Comparison of ENCODE assay signal across 13 cellular contexts in genomic region chr2:893311-893710, GRCh38. TPM values are rescaled to one million over a fixed set of nuclear protein-coding genes. Genes with fewer than 3 reads are reported as not detected.
DNase-seq lines count a peak whose midpoint lies in the region; ATAC-seq, FAIRE-seq and TF ChIP-seq lines count a peak whose summit lies in the region.
"Had no signal": no experiment of that assay in that cellular context is flagged by ENCODE, and none has a peak within 500 bp of the region (broad histone marks: within the 10 kb centered on the region; RNA-seq: fewer than 3 reads in every experiment).

No MANE protein-coding gene starts in this region.

- H3K9me3 ChIP-seq in Loucy (ENCODE audit: insufficient read depth, low read depth, low read length): peaks cover 12% of the 10 kb centered on the region; the same call in 1 of the 2 replicates
- no peaks in the 10 kb centered on the region for H3K9me3 ChIP-seq in pancreas
- peaks cover 0 to 25% (median 20%) of the 10 kb centered on the region in 8 donors for H3K9me3 ChIP-seq in spleen

- H3K27me3 ChIP-seq in GM23338 (ENCODE audit: insufficient read depth): no peaks in the 10 kb centered on the region
- H3K27me3 ChIP-seq in Loucy (ENCODE audit: insufficient read depth, low read length, poor library complexity, severe bottlenecking): no peaks in the 10 kb centered on the region
- H3K27me3 ChIP-seq in pancreas: no peaks in the 10 kb centered on the region
- H3K27me3 ChIP-seq in spleen (replicated peaks in 1 of 7): peaks cover 0 to 29% (median 0%) of the 10 kb centered on the region in 7 donors

- peaks cover 37% of the 10 kb centered on the region for H3K4me1 Mint-ChIP-seq in GM23338
- H3K4me1 Mint-ChIP-seq: stimulated activated naive B cell treated with anti-CD40 and anti-IgM and Interleukin-4, amounts not matched to agents 10 μg/mL and 1 μg/mL and 100 μg/mL, for 72 hours had no signal

- no peaks in the 10 kb centered on the region; the same call in 1 of the 2 replicates for H3K36me3 ChIP-seq in GM23338 (ENCODE audit: insufficient read depth)
- H3K36me3 ChIP-seq in Loucy (ENCODE audit: insufficient read depth, low read length): no peaks in the 10 kb centered on the region
- H3K36me3 ChIP-seq in pancreas: no peaks in the 10 kb centered on the region
- no peaks in the 10 kb centered on the region for H3K36me3 ChIP-seq in spleen

- H3K9ac ChIP-seq in Loucy (ENCODE audit: low read depth, low read length, poor library complexity, severe bottlenecking): no peak overlapping the region

- no peaks in the 10 kb centered on the region for H3K9me2 ChIP-seq in GM23338 (ENCODE audit: insufficient read depth)
- no peaks in the 10 kb centered on the region for H3K9me2 ChIP-seq in Loucy (replicated peaks; ENCODE audit: low read depth, low read length)

- TF ChIP-seq CTCF in GM23338 (conservative IDR thresholded peaks at IDR 0.05; ENCODE audit: low read depth in 2 of 2): no peak
- no peak for TF ChIP-seq CTCF in Loucy (conservative IDR thresholded peaks at IDR 0.05; ENCODE audit: low read length)
- no peak for TF ChIP-seq CTCF in pancreas (IDR thresholded peaks at IDR 0.05)
- TF ChIP-seq CTCF in spleen (IDR thresholded peaks at IDR 0.05 in 8 of 11, conservative IDR thresholded peaks at IDR 0.05 in 3 of 11): no peak

- H3K4me3 Mint-ChIP-seq in GM23338: no peak overlapping the region
- H3K4me3 Mint-ChIP-seq: stimulated activated naive B cell treated with anti-CD40 and anti-IgM and Interleukin-4, amounts not matched to agents 10 μg/mL and 1 μg/mL and 100 μg/mL, for 72 hours had no signal

- H3F3A ChIP-seq in GM23338 (replicated peaks; ENCODE audit: low read depth) (no peaks in the 10 kb centered on the region), Loucy (ENCODE audit: low read depth) (no peaks in the 10 kb centered on the region)

- H3K79me2 ChIP-seq in GM23338 (replicated peaks; ENCODE audit: insufficient read depth): no peaks in the 10 kb centered on the region
- H3K79me2 ChIP-seq in Loucy (ENCODE audit: insufficient read depth, low read length): no peaks in the 10 kb centered on the region

- H3K27ac ChIP-seq in GM23338 (ENCODE audit: low read depth) (no peak overlapping the region), pancreas (no peak overlapping the region), spleen (no peak overlapping the region)

- H3K4me2 ChIP-seq in GM23338 (no peak overlapping the region), Loucy (ENCODE audit: low read depth, low read length, poor library complexity, severe bottlenecking) (peak overlapping the region; percentile 9)

- H3K4me1 ChIP-seq in GM23338 (ENCODE audit: insufficient read depth) (peaks cover 12% of the 10 kb centered on the region), Loucy (ENCODE audit: insufficient read depth, low read length, poor library complexity, severe bottlenecking) (no peaks in the 10 kb centered on the region), pancreas (no peaks in the 10 kb centered on the region), spleen (no peaks in the 10 kb centered on the region)

- intact Hi-C loops in pancreas (cut with DNase I): no loop called here
- intact Hi-C loops in spleen (cut with DNase I; ENCODE audit: low total_unique reads): no loop called here

- H3K27me3 Mint-ChIP-seq in GM23338 (ENCODE audit: insufficient read depth, low read depth, poor library complexity): peaks cover 31% of the 10 kb centered on the region

- ATAC-seq in GM23338: peak; percentile 95
- peak; percentile 57 to 100 (median 90) for ATAC-seq in pancreas
- ATAC-seq in activated naive CD4-positive, alpha-beta T cell treated with anti-CD3 and anti-CD28 coated beads, Interleukin-2, amount 50 U/mL, for 72 hours: no peak
- ATAC-seq: stimulated activated naive B cell treated with anti-CD40 and anti-IgM and Interleukin-4, amounts not matched to agents 10 μg/mL and 1 μg/mL and 100 μg/mL, for 72 hours had no signal

- DNase-seq in GM23338 (ENCODE audit: low spot score): peak; percentile 92
- peak; percentile 71 for DNase-seq in ecto neural progenitor cell (ENCODE audit: low spot score)
- DNase-seq in pancreas: peak in 4 of 6 donors; percentile 27 to 75 (median 68)
- no peak for DNase-seq in activated naive CD4-positive, alpha-beta T cell treated with anti-CD3 and anti-CD28 coated beads, Interleukin-2, amount 50 U/mL, for 72 hours (ENCODE audit: low spot score in 2 of 2)
- no peak for DNase-seq in spleen
- DNase-seq in RKO (ENCODE audit: low spot score): no peak
- DNase-seq: activated T-cell treated with anti-CD3 and anti-CD28 coated beads, Interleukin-2, amount 50 U/mL, for 1 hour; NCI-H1105; stimulated activated naive B cell treated with anti-CD40 and anti-IgM and Interleukin-4, amounts not matched to agents 10 μg/mL and 1 μg/mL and 100 μg/mL, for 72 hours had no signal

- H3K27ac Mint-ChIP-seq in GM23338: no peak overlapping the region
- H3K27ac Mint-ChIP-seq in activated naive CD4-positive, alpha-beta T cell treated with anti-CD3 and anti-CD28 coated beads, Interleukin-2, amount 50 U/mL, for 72 hours: no peak overlapping the region
- H3K27ac Mint-ChIP-seq: stimulated activated naive B cell treated with anti-CD40 and anti-IgM and Interleukin-4, amounts not matched to agents 10 μg/mL and 1 μg/mL and 100 μg/mL, for 72 hours had no signal

- no peak overlapping the region for H2AFZ ChIP-seq in GM23338
- peak overlapping the region; percentile 4; the same call in 1 of the 2 replicates for H2AFZ ChIP-seq in Loucy (ENCODE audit: low read length)

- H3K36me3 Mint-ChIP-seq in GM23338 (ENCODE audit: low read depth): peaks cover 23% of the 10 kb centered on the region
- peaks cover 19 to 38% of the 10 kb centered on the region in 2 donors for H3K36me3 Mint-ChIP-seq in activated naive CD4-positive, alpha-beta T cell treated with anti-CD3 and anti-CD28 coated beads, Interleukin-2, amount 50 U/mL, for 72 hours

- H4K20me1 ChIP-seq in GM23338 (replicated peaks; ENCODE audit: insufficient read depth) (no peaks in the 10 kb centered on the region), Loucy (ENCODE audit: insufficient read depth, low read length, poor library complexity, severe bottlenecking) (no peaks in the 10 kb centered on the region)

- TF ChIP-seq POLR2A in spleen (IDR thresholded peaks at IDR 0.05): no peak

- FAIRE-seq in pancreas (lab: Jason Lieb, UNC): no peak
- FAIRE-seq: D721Med, GM12891 had no signal

- WGBS in pancreas, 2 donors: 25% methylated on average over 7 of the region's 7 CpGs
- WGBS in spleen, 5 donors: 49 to 54% (median 53%) methylated on average over 7 of the region's 7 CpGs

- H3K9me3 Mint-ChIP-seq in GM23338: peaks cover 36% of the 10 kb centered on the region
- H3K9me3 Mint-ChIP-seq in activated naive CD4-positive, alpha-beta T cell treated with anti-CD3 and anti-CD28 coated beads, Interleukin-2, amount 50 U/mL, for 72 hours: peaks cover 16 to 23% of the 10 kb centered on the region in 2 donors

- H3K4me3 ChIP-seq in GM23338 (no peak overlapping the region), Loucy (ENCODE audit: low read length, poor library complexity, severe bottlenecking) (no peak overlapping the region), pancreas (no peak overlapping the region), spleen (no peak overlapping the region)

TF ChIP-seq in GM23338, 12 proteins besides CTCF, POLR2A, EP300 and RAD21:
- no peak for TF ChIP-seq ETS1 (IDR thresholded peaks at IDR 0.05)
- TF ChIP-seq EZH2phosphoT487 (IDR thresholded peaks at IDR 0.05; ENCODE audit: unreplicated experiment): no peak
- no peak for TF ChIP-seq REST (IDR thresholded peaks at IDR 0.05; ENCODE audit: unreplicated experiment)
- no peak for TF ChIP-seq NANOG (IDR thresholded peaks at IDR 0.05; ENCODE audit: borderline replicate concordance)
- TF ChIP-seq CREB1 (CRISPR knock-in tag; IDR thresholded peaks at IDR 0.05; ENCODE audit: low read depth): no peak

RNA-seq across cellular contexts. Expression of gene SNTG2, which starts 57.3 kb away (rescaled TPM):
- 56.0 and 60.4 TPM in 2 replicates for total RNA-seq in GM23338 (2014; rRNA removed; shearing (Covaris generic))
- 21.6 and 27.5 TPM in 2 replicates for polyA plus RNA-seq in GM23338 (2016; fragmentation: Nextera tagmentation; extraction: Ambion mirVana)
- total RNA-seq in pancreas: 10 to 100 TPM in 1 of 6 donors, 1 to 10 TPM in 5; 2.2 to 19.2 (median 4.8) TPM
- polyA plus RNA-seq in pancreas: 1 to 10 TPM; 1.4 to 4.6 TPM
- 1 to 10 TPM in 1 of 2 donors, under 1 TPM in 1; 0.27 to 2.6 TPM for total RNA-seq in activated naive CD4-positive, alpha-beta T cell treated with anti-CD3 and anti-CD28 coated beads, Interleukin-2, amount 50 U/mL, for 72 hours
- total RNA-seq in spleen: 10 to 100 TPM; 12.8 to 59.4 (median 21.6) TPM
- polyA plus RNA-seq in spleen: 10 to 100 TPM in 2 of 3 donors, 1 to 10 TPM in 1; 1.9 to 17.1 (median 12.7) TPM
- total RNA-seq: epithelial cell of proximal tubule had no signal

Comparison
In these comparisons a context has a peak if more than half of its experiments do, and no peak if none do; other contexts are left out.
1. ATAC-seq: peak in GM23338 (single experiment) and pancreas (4 of 4); none in activated naive CD4-positive, alpha-beta T cell treated with anti-CD3 and anti-CD28 coated beads, Interleukin-2, amount 50 U/mL, for 72 hours (0 of 2).
2. DNase-seq: peak in GM23338 (single experiment), ecto neural progenitor cell (single experiment) and pancreas (4 of 6); none in activated naive CD4-positive, alpha-beta T cell treated with anti-CD3 and anti-CD28 coated beads, Interleukin-2, amount 50 U/mL, for 72 hours (0 of 2), spleen (single experiment) and RKO (single experiment).